In the genomic region with DNA sequence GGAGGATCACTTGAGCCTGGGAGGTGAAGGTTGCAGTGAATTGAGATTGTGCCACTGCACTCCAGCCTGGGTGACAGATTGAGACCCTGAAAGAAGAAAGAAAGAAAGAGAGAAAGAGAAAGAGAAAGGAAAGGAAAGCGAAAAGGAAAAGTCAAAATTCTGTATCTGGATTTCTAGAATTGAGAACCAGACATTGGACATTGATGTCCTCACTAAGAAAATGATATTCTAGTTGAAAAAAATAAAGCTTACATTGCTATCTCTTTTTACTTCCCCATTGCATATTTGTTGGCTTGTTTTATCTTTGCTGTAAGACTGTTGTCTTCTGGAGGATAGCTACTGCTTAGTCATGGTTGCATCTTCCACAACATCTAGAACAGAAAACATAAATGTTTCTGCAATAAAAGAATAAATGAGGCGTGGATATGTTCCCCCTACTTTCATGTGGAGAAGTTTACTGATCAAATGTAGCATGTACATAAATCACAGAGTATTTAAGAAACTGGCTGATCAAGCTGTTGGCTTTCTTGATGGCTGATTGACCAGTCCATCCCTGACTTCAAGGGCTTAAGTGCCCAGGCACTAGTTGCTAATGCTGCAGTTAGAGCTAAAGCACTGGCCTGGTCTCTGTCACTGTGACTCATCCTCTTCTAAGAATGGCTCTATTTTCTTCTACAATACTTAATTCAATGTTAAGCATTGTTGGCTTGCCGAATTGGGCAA, we compare ENCODE assay signal across 21 cellular contexts. TPM values are rescaled to one million over a fixed set of nuclear protein-coding genes. Genes with fewer than 3 reads are reported as not detected.
A peak's percentile ranks its signal among the peaks of the same experiment; 100 is the strongest.
DNase-seq lines count a peak whose midpoint lies in the region; ATAC-seq and TF ChIP-seq lines count a peak whose summit lies in the region.
"Had no signal": no experiment of that assay in that cellular context is flagged by ENCODE, and none has a peak within 500 bp of the region (broad histone marks: within the 10 kb centered on the region; RNA-seq: fewer than 3 reads in every experiment).

No MANE protein-coding gene starts in this region.

- H3K27me3 Mint-ChIP-seq in activated T-helper 17 cell treated with anti-CD3 and anti-CD28 coated beads, Interleukin-2, amount 50 U/mL, for 72 hours: no peaks in the 10 kb centered on the region
- H3K27me3 Mint-ChIP-seq in naive thymus-derived CD4-positive, alpha-beta T cell: no peaks in the 10 kb centered on the region

- WGBS in sigmoid colon, 2 donors: 67 to 84% methylated on average over 3 of the region's 3 CpGs

- H3K9me3 Mint-ChIP-seq in activated T-helper 17 cell treated with anti-CD3 and anti-CD28 coated beads, Interleukin-2, amount 50 U/mL, for 72 hours: no peaks in the 10 kb centered on the region
- H3K9me3 Mint-ChIP-seq in naive thymus-derived CD4-positive, alpha-beta T cell: peaks cover 0 to 6% (median 0%) of the 10 kb centered on the region in 11 donors

- intact Hi-C loops in naive thymus-derived CD4-positive, alpha-beta T cell (cut with micrococcal nuclease): no loop called here
- intact Hi-C loops in sigmoid colon (cut with DNase I): no loop called here

- POLR2A ChIA-PET in HEK293 (lab: Yijun Ruan, JAX): no interaction called here
- POLR2A ChIA-PET in naive thymus-derived CD4-positive, alpha-beta T cell (lab: Charles Lee): interaction anchor here (0.9 to 2.3 kb wide), 7 partner anchors 10 to 73 kb away, joined by 3 to 6 read pairs (median 4); partner anchors contain the start of genes CD53 and LRIF1

- H3K4me3 ChIP-seq in HEK293 (ENCODE audit: low read depth, low read length) (no peak overlapping the region), sigmoid colon (no peak overlapping the region), SJCRH30 (no peak overlapping the region)
- no peak overlapping the region for H3K4me3 ChIP-seq in naive thymus-derived CD4-positive, alpha-beta T cell (ENCODE audit: low read length)
- H3K4me3 ChIP-seq: gastrocnemius medialis, GM23248, upper lobe of left lung had no signal

- H3K4me3 Mint-ChIP-seq in activated T-helper 17 cell treated with anti-CD3 and anti-CD28 coated beads, Interleukin-2, amount 50 U/mL, for 72 hours: peak overlapping the region; percentile 74
- H3K4me3 Mint-ChIP-seq in naive thymus-derived CD4-positive, alpha-beta T cell: peak overlapping the region; percentile 30 to 95 (median 52)

- TF ChIP-seq POLR2A in GM18505 (IDR thresholded peaks at IDR 0.05; ENCODE audit: borderline replicate concordance, extremely low read depth, insufficient read depth, insufficient read length) (no peak), sigmoid colon (IDR thresholded peaks at IDR 0.05) (no peak)

- CTCF ChIA-PET in HEK293 (lab: Yijun Ruan, JAX): no interaction called here
- CTCF ChIA-PET in naive thymus-derived CD4-positive, alpha-beta T cell (lab: Charles Lee): interaction anchor here (1.0 kb wide), 1 partner anchor 15 kb away, joined by 4 read pairs; no protein-coding TSS in a partner anchor

- no peak for TF ChIP-seq CTCF in HEK293 (tag by site-specific recombination; IDR thresholded peaks at IDR 0.05)
- TF ChIP-seq CTCF in sigmoid colon (IDR thresholded peaks at IDR 0.05): no peak

- no peaks in the 10 kb centered on the region for H3K4me1 ChIP-seq in HEK293 (ENCODE audit: control insufficient read depth, insufficient read depth, low read length)
- peaks cover 77 to 86% of the 10 kb centered on the region in 2 donors for H3K4me1 ChIP-seq in naive thymus-derived CD4-positive, alpha-beta T cell (ENCODE audit: control insufficient read depth in 2 of 2, insufficient read depth in 2 of 2, low read length in 2 of 2)
- no peaks in the 10 kb centered on the region for H3K4me1 ChIP-seq in sigmoid colon
- H3K4me1 ChIP-seq in SJCRH30: no peaks in the 10 kb centered on the region
- H3K4me1 ChIP-seq: gastrocnemius medialis, upper lobe of left lung had no signal

- H3K36me3 Mint-ChIP-seq in activated T-helper 17 cell treated with anti-CD3 and anti-CD28 coated beads, Interleukin-2, amount 50 U/mL, for 72 hours (ENCODE audit: low read depth): peaks cover 99% of the 10 kb centered on the region
- H3K36me3 Mint-ChIP-seq in naive thymus-derived CD4-positive, alpha-beta T cell: peaks cover 25 to 77% (median 67%) of the 10 kb centered on the region in 5 donors

- H3K4me1 Mint-ChIP-seq in activated T-helper 17 cell treated with anti-CD3 and anti-CD28 coated beads, Interleukin-2, amount 50 U/mL, for 72 hours: peaks cover 78% of the 10 kb centered on the region
- H3K4me1 Mint-ChIP-seq in naive thymus-derived CD4-positive, alpha-beta T cell: peaks cover 82 to 100% (median 98%) of the 10 kb centered on the region in 7 donors

- H3K36me3 ChIP-seq in HEK293 (ENCODE audit: control insufficient read depth in 2 of 2, insufficient read depth in 1 of 2, low read length in 2 of 2) (no peaks in the 10 kb centered on the region), sigmoid colon (no peaks in the 10 kb centered on the region), SJCRH30 (no peaks in the 10 kb centered on the region)
- peaks cover 29 to 48% (median 34%) of the 10 kb centered on the region in 3 experiments for H3K36me3 ChIP-seq in naive thymus-derived CD4-positive, alpha-beta T cell (ENCODE audit: control insufficient read depth in 2 of 3, insufficient read depth in 3 of 3, low read length in 3 of 3)
- H3K36me3 ChIP-seq: gastrocnemius medialis had no signal

- no peaks in the 10 kb centered on the region for H3K27me3 ChIP-seq in naive thymus-derived CD4-positive, alpha-beta T cell (ENCODE audit: control insufficient read depth in 2 of 2, insufficient read depth in 2 of 2, low read length in 2 of 2)
- H3K27me3 ChIP-seq in sigmoid colon: no peaks in the 10 kb centered on the region
- H3K27me3 ChIP-seq in SJCRH30: 0 out of 2 replicates have a peak, but pooled peaks cover 7% of the 10 kb centered on the region
- H3K27me3 ChIP-seq: gastrocnemius medialis, upper lobe of left lung had no signal

- peak overlapping the region; percentile 86 for H3K27ac Mint-ChIP-seq in activated T-helper 17 cell treated with anti-CD3 and anti-CD28 coated beads, Interleukin-2, amount 50 U/mL, for 72 hours
- peak overlapping the region; percentile 8 to 96 (median 87) for H3K27ac Mint-ChIP-seq in naive thymus-derived CD4-positive, alpha-beta T cell

- DNase-seq in activated CD4-positive, CD25-positive, alpha-beta regulatory T cell (lab: John Stamatoyannopoulos, UW): no peak
- DNase-seq in naive thymus-derived CD4-positive, alpha-beta T cell: no peak
- DNase-seq in sigmoid colon: no peak
- DNase-seq in SJCRH30: no peak
- DNase-seq: activated CD4-positive, CD25-positive, alpha-beta regulatory T cell treated with anti-CD3 and anti-CD28 coated beads, Interleukin-2, amount 50 U/mL, for 72 hours; cortex of kidney; gastrocnemius medialis; GM23248; IMR-90; NCI-H2107; NCI-H748 treated with DMSO at 0.1 percent for 48 hours; small intestine; stimulated activated naive CD4-positive, alpha-beta T cell; upper lobe of left lung had no signal

- no peaks in the 10 kb centered on the region for H3K9me3 ChIP-seq in HEK293 (ENCODE audit: control insufficient read depth, insufficient read depth, low read depth, low read length)
- no peaks in the 10 kb centered on the region for H3K9me3 ChIP-seq in naive thymus-derived CD4-positive, alpha-beta T cell (ENCODE audit: control insufficient read depth in 2 of 3, low read length in 3 of 3)
- no peaks in the 10 kb centered on the region for H3K9me3 ChIP-seq in sigmoid colon
- no peaks in the 10 kb centered on the region for H3K9me3 ChIP-seq in SJCRH30 (replicated peaks)
- H3K9me3 ChIP-seq: gastrocnemius medialis, upper lobe of left lung had no signal

- peak; percentile 76 to 82 for ATAC-seq in activated CD4-positive, CD25-positive, alpha-beta regulatory T cell treated with anti-CD3 and anti-CD28 coated beads, Interleukin-2, amount 50 U/mL, for 24 hours
- peak; percentile 62 for ATAC-seq in activated T-helper 17 cell treated with anti-CD3 and anti-CD28 coated beads, Interleukin-2, amount 50 U/mL, for 72 hours (replicated peaks)
- ATAC-seq in naive thymus-derived CD4-positive, alpha-beta T cell: peak; percentile 51
- ATAC-seq in GM18505 (IDR thresholded peaks at IDR 0.05; ENCODE audit: unreplicated experiment): no peak
- ATAC-seq: gastrocnemius medialis, Panc1, SK-N-SH treated with all-trans-retinoic acid at 6 μM for 48 hours had no signal

- H3K27ac ChIP-seq in HEK293 (ENCODE audit: extremely low read depth, low read depth, low read length) (no peak overlapping the region), sigmoid colon (no peak overlapping the region), SJCRH30 (no peak overlapping the region)
- peak overlapping the region; percentile 15 for H3K27ac ChIP-seq in naive thymus-derived CD4-positive, alpha-beta T cell (ENCODE audit: low read depth, low read length)
- H3K27ac ChIP-seq: epithelial cell of prostate, gastrocnemius medialis, GM23248, upper lobe of left lung had no signal

- TF ChIP-seq EP300 in sigmoid colon (IDR thresholded peaks at IDR 0.05): no peak

TF ChIP-seq in HEK293, 187 proteins besides CTCF, POLR2A, EP300 and RAD21:
- TF ChIP-seq ZNF211 (tag by site-specific recombination; IDR thresholded peaks at IDR 0.05; ENCODE audit: low read depth) (no peak), ZNF302 (tag by site-specific recombination; IDR thresholded peaks at IDR 0.05; ENCODE audit: low read depth) (no peak), PRDM1 (tag by site-specific recombination; IDR thresholded peaks at IDR 0.05) (peak; percentile 46)
- TF ChIP-seq, protein P1, sequence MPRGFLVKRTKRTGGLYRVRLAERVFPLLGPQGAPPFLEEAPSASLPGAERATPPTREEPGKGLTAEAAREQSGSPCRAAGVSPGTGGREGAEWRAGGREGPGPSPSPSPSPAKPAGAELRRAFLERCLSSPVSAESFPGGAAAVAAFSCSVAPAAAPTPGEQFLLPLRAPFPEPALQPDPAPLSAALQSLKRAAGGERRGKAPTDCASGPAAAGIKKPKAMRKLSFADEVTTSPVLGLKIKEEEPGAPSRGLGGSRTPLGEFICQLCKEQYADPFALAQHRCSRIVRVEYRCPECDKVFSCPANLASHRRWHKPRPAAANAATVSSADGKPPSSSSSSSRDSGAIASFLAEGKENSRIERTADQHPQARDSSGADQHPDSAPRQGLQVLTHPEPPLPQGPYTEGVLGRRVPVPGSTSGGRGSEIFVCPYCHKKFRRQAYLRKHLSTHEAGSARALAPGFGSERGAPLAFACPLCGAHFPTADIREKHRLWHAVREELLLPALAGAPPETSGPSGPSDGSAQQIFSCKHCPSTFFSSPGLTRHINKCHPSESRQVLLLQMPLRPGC (tag by site-specific recombination; IDR thresholded peaks at IDR 0.05): no peak

RNA-seq across cellular contexts. Expression of gene CD53, which starts 17.7 kb away (rescaled TPM):
- 100 to 1,000 TPM; 315 to 427 TPM for total RNA-seq in activated T-helper 17 cell treated with anti-CD3 and anti-CD28 coated beads, Interleukin-2, amount 50 U/mL, for 72 hours
- total RNA-seq in naive thymus-derived CD4-positive, alpha-beta T cell: 100 to 1,000 TPM; 237 to 513 (median 287) TPM
- 1,000 to 10,000 TPM in 1 of 2 donors, 100 to 1,000 TPM in 1; 675 to 1,023 TPM for polyA plus RNA-seq in naive thymus-derived CD4-positive, alpha-beta T cell
- 10 to 100 TPM in 3 of 4 donors, 1 to 10 TPM in 1; 7.5 to 32.9 (median 26.8) TPM for total RNA-seq in sigmoid colon
- 100 to 1,000 TPM in 2 of 3 donors, 10 to 100 TPM in 1; 15.0 to 150 (median 100) TPM for polyA plus RNA-seq in sigmoid colon
- total RNA-seq in SJCRH30 (2014; rRNA removed; shearing (Covaris generic)): 0.08 and 0.15 TPM in 2 replicates
- total RNA-seq: GM23248, IMR-90 had no signal
- polyA plus RNA-seq: GM23248, IMR-90 had no signal
